Comparison of ENCODE assay signal across 1 cellular context in genomic region chr20:62487564-62488086, GRCh38.
A peak's percentile ranks its signal among the peaks of the same experiment; 100 is the strongest.
TF ChIP-seq lines count a peak whose summit lies in the region.

No MANE protein-coding gene starts in this region.

TF ChIP-seq in HepG2, 621 proteins besides CTCF, POLR2A, EP300 and RAD21 (continued from another document and continues in another):
- TF ChIP-seq SRY (CRISPR knock-in tag; IDR thresholded peaks at IDR 0.05), result no peak
- TF ChIP-seq, protein P1, sequence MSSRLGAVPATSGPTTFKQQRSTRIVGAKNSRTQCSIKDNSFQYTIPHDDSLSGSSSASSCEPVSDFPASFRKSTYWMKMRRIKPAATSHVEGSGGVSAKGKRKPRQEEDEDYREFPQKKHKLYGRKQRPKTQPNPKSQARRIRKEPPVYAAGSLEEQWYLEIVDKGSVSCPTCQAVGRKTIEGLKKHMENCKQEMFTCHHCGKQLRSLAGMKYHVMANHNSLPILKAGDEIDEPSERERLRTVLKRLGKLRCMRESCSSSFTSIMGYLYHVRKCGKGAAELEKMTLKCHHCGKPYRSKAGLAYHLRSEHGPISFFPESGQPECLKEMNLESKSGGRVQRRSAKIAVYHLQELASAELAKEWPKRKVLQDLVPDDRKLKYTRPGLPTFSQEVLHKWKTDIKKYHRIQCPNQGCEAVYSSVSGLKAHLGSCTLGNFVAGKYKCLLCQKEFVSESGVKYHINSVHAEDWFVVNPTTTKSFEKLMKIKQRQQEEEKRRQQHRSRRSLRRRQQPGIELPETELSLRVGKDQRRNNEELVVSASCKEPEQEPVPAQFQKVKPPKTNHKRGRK (CRISPR knock-in tag; IDR thresholded peaks at IDR 0.05), result no peak
- TF ChIP-seq CBX5 (CRISPR knock-in tag; IDR thresholded peaks at IDR 0.05; ENCODE audit: borderline replicate concordance), result no peak
- no peak for TF ChIP-seq ZNF724P (CRISPR knock-in tag; IDR thresholded peaks at IDR 0.05; ENCODE audit: borderline replicate concordance)
- TF ChIP-seq, protein P2, sequence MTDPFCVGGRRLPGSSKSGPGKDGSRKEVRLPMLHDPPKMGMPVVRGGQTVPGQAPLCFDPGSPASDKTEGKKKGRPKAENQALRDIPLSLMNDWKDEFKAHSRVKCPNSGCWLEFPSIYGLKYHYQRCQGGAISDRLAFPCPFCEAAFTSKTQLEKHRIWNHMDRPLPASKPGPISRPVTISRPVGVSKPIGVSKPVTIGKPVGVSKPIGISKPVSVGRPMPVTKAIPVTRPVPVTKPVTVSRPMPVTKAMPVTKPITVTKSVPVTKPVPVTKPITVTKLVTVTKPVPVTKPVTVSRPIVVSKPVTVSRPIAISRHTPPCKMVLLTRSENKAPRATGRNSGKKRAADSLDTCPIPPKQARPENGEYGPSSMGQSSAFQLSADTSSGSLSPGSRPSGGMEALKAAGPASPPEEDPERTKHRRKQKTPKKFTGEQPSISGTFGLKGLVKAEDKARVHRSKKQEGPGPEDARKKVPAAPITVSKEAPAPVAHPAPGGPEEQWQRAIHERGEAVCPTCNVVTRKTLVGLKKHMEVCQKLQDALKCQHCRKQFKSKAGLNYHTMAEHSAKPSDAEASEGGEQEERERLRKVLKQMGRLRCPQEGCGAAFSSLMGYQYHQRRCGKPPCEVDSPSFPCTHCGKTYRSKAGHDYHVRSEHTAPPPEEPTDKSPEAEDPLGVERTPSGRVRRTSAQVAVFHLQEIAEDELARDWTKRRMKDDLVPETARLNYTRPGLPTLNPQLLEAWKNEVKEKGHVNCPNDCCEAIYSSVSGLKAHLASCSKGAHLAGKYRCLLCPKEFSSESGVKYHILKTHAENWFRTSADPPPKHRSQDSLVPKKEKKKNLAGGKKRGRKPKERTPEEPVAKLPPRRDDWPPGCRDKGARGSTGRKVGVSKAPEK (CRISPR knock-in tag; IDR thresholded peaks at IDR 0.05; ENCODE audit: borderline replicate concordance), result no peak
- no peak for TF ChIP-seq MZF1 (CRISPR knock-in tag; IDR thresholded peaks at IDR 0.05; ENCODE audit: borderline replicate concordance)
- TF ChIP-seq TAF15 (IDR thresholded peaks at IDR 0.05; ENCODE audit: low read depth, low read length, poor library complexity, severe bottlenecking), result no peak
- TF ChIP-seq CAMTA2 (CRISPR knock-in tag; IDR thresholded peaks at IDR 0.05; ENCODE audit: borderline replicate concordance), result no peak
- TF ChIP-seq TP53 (CRISPR knock-in tag; conservative IDR thresholded peaks at IDR 0.05), result no peak
- TF ChIP-seq, protein P3, sequence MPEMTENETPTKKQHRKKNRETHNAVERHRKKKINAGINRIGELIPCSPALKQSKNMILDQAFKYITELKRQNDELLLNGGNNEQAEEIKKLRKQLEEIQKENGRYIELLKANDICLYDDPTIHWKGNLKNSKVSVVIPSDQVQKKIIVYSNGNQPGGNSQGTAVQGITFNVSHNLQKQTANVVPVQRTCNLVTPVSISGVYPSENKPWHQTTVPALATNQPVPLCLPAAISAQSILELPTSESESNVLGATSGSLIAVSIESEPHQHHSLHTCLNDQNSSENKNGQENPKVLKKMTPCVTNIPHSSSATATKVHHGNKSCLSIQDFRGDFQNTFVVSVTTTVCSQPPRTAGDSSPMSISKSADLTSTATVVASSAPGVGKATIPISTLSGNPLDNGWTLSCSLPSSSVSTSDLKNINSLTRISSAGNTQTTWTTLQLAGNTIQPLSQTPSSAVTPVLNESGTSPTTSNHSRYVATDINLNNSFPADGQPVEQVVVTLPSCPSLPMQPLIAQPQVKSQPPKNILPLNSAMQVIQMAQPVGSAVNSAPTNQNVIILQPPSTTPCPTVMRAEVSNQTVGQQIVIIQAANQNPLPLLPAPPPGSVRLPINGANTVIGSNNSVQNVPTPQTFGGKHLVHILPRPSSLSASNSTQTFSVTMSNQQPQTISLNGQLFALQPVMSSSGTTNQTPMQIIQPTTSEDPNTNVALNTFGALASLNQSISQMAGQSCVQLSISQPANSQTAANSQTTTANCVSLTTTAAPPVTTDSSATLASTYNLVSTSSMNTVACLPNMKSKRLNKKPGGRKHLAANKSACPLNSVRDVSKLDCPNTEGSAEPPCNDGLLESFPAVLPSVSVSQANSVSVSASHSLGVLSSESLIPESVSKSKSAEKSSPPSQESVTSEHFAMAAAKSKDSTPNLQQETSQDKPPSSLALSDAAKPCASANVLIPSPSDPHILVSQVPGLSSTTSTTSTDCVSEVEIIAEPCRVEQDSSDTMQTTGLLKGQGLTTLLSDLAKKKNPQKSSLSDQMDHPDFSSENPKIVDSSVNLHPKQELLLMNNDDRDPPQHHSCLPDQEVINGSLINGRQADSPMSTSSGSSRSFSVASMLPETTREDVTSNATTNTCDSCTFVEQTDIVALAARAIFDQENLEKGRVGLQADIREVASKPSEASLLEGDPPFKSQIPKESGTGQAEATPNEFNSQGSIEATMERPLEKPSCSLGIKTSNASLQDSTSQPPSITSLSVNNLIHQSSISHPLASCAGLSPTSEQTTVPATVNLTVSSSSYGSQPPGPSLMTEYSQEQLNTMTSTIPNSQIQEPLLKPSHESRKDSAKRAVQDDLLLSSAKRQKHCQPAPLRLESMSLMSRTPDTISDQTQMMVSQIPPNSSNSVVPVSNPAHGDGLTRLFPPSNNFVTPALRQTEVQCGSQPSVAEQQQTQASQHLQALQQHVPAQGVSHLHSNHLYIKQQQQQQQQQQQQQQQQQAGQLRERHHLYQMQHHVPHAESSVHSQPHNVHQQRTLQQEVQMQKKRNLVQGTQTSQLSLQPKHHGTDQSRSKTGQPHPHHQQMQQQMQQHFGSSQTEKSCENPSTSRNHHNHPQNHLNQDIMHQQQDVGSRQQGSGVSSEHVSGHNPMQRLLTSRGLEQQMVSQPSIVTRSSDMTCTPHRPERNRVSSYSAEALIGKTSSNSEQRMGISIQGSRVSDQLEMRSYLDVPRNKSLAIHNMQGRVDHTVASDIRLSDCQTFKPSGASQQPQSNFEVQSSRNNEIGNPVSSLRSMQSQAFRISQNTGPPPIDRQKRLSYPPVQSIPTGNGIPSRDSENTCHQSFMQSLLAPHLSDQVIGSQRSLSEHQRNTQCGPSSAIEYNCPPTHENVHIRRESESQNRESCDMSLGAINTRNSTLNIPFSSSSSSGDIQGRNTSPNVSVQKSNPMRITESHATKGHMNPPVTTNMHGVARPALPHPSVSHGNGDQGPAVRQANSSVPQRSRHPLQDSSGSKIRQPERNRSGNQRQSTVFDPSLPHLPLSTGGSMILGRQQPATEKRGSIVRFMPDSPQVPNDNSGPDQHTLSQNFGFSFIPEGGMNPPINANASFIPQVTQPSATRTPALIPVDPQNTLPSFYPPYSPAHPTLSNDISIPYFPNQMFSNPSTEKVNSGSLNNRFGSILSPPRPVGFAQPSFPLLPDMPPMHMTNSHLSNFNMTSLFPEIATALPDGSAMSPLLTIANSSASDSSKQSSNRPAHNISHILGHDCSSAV (CRISPR knock-in tag; IDR thresholded peaks at IDR 0.05; ENCODE audit: borderline replicate concordance), result no peak
- TF ChIP-seq ZNF543 (CRISPR knock-in tag; IDR thresholded peaks at IDR 0.05), result no peak
- no peak for TF ChIP-seq FOXM1 (CRISPR knock-in tag; IDR thresholded peaks at IDR 0.05)
- no peak for TF ChIP-seq NFIB (CRISPR knock-in tag; IDR thresholded peaks at IDR 0.05; ENCODE audit: borderline replicate concordance)
- TF ChIP-seq, protein P4, sequence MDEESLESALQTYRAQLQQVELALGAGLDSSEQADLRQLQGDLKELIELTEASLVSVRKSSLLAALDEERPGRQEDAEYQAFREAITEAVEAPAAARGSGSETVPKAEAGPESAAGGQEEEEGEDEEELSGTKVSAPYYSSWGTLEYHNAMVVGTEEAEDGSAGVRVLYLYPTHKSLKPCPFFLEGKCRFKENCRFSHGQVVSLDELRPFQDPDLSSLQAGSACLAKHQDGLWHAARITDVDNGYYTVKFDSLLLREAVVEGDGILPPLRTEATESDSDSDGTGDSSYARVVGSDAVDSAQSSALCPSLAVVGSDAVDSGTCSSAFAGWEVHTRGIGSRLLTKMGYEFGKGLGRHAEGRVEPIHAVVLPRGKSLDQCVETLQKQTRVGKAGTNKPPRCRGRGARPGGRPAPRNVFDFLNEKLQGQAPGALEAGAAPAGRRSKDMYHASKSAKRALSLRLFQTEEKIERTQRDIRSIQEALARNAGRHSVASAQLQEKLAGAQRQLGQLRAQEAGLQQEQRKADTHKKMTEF (CRISPR knock-in tag; IDR thresholded peaks at IDR 0.05), result no peak
- TF ChIP-seq SIN3A (IDR thresholded peaks at IDR 0.05; ENCODE audit: borderline replicate concordance, low read depth, low read length), result no peak
- no peak for TF ChIP-seq ZNF235 (CRISPR knock-in tag; IDR thresholded peaks at IDR 0.05; ENCODE audit: borderline replicate concordance)
- no peak for TF ChIP-seq PHF5A (CRISPR knock-in tag; IDR thresholded peaks at IDR 0.05; ENCODE audit: low read depth, unreplicated experiment)
- no peak for TF ChIP-seq MIER3 (CRISPR knock-in tag; IDR thresholded peaks at IDR 0.05; ENCODE audit: borderline replicate concordance)
- TF ChIP-seq ARNT2 (CRISPR knock-in tag; IDR thresholded peaks at IDR 0.05; ENCODE audit: low read depth), result no peak
- no peak for TF ChIP-seq MTF2 (CRISPR knock-in tag; IDR thresholded peaks at IDR 0.05; ENCODE audit: borderline replicate concordance)
- no peak for TF ChIP-seq ZNF24 (IDR thresholded peaks at IDR 0.05)
- TF ChIP-seq MXD3 (CRISPR knock-in tag; IDR thresholded peaks at IDR 0.05), result no peak
- no peak for TF ChIP-seq ELK4 (CRISPR knock-in tag; IDR thresholded peaks at IDR 0.05; ENCODE audit: borderline replicate concordance)
- TF ChIP-seq, protein P5, sequence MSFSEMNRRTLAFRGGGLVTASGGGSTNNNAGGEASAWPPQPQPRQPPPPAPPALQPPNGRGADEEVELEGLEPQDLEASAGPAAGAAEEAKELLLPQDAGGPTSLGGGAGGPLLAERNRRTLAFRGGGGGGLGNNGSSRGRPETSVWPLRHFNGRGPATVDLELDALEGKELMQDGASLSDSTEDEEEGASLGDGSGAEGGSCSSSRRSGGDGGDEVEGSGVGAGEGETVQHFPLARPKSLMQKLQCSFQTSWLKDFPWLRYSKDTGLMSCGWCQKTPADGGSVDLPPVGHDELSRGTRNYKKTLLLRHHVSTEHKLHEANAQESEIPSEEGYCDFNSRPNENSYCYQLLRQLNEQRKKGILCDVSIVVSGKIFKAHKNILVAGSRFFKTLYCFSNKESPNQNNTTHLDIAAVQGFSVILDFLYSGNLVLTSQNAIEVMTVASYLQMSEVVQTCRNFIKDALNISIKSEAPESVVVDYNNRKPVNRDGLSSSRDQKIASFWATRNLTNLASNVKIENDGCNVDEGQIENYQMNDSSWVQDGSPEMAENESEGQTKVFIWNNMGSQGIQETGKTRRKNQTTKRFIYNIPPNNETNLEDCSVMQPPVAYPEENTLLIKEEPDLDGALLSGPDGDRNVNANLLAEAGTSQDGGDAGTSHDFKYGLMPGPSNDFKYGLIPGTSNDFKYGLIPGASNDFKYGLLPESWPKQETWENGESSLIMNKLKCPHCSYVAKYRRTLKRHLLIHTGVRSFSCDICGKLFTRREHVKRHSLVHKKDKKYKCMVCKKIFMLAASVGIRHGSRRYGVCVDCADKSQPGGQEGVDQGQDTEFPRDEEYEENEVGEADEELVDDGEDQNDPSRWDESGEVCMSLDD (CRISPR knock-in tag; IDR thresholded peaks at IDR 0.05; ENCODE audit: borderline replicate concordance), result peak; percentile 69; the same call in 1 of the 2 replicates
- no peak for TF ChIP-seq MED13 (CRISPR knock-in tag; IDR thresholded peaks at IDR 0.05)
- TF ChIP-seq, protein P6, sequence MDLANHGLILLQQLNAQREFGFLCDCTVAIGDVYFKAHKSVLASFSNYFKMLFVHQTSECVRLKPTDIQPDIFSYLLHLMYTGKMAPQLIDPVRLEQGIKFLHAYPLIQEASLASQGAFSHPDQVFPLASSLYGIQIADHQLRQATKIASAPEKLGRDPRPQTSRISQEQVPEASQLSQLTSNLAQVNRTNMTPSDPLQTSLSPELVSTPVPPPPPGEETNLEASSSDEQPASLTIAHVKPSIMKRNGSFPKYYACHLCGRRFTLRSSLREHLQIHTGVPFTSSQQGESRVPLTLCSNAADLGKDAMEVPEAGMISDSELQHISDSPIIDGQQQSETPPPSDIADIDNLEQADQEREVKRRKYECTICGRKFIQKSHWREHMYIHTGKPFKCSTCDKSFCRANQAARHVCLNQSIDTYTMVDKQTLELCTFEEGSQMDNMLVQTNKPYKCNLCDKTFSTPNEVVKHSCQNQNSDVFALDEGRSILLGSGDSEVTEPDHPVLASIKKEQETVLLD (CRISPR knock-in tag; IDR thresholded peaks at IDR 0.05; ENCODE audit: low read depth), result no peak
- TF ChIP-seq NPAS2 (CRISPR knock-in tag; IDR thresholded peaks at IDR 0.05; ENCODE audit: borderline replicate concordance), result no peak
- TF ChIP-seq ZBTB20 (CRISPR knock-in tag; IDR thresholded peaks at IDR 0.05; ENCODE audit: borderline replicate concordance, low read depth), result no peak
- TF ChIP-seq ZMAT3 (CRISPR knock-in tag; conservative IDR thresholded peaks at IDR 0.05), result no peak
- no peak for TF ChIP-seq ZNF274 (CRISPR knock-in tag; IDR thresholded peaks at IDR 0.05)
- no peak for TF ChIP-seq ONECUT2 (CRISPR knock-in tag; IDR thresholded peaks at IDR 0.05)
- TF ChIP-seq, protein P7, sequence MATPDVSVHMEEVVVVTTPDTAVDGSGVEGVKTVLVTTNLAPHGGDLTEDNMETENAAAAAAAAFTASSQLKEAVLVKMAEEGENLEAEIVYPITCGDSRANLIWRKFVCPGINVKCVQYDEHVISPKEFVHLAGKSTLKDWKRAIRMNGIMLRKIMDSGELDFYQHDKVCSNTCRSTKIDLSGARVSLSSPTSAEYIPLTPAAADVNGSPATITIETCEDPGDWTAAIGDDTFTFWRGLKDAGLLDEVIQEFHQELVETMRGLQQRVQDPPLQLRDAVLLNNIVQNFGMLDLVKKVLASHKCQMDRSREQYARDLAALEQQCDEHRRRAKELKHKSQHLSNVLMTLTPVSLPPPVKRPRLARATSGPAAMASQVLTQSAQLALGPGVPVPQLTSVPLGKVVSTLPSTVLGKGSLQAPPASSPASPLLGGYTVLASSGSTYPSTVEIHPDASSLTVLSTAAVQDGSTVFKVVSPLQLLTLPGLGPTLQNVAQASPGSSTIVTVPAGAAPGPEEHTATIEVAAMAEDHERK (CRISPR knock-in tag; IDR thresholded peaks at IDR 0.05; ENCODE audit: low read depth), result no peak
- TF ChIP-seq GTF2F1 (IDR thresholded peaks at IDR 0.05; ENCODE audit: low read length), result no peak
- no peak for TF ChIP-seq TMF1 (CRISPR knock-in tag; IDR thresholded peaks at IDR 0.05; ENCODE audit: low read depth)
- no peak for TF ChIP-seq ZNF749 (CRISPR knock-in tag; IDR thresholded peaks at IDR 0.05; ENCODE audit: borderline replicate concordance)
- no peak for TF ChIP-seq ZNF329 (CRISPR knock-in tag; IDR thresholded peaks at IDR 0.05; ENCODE audit: low read depth)
- TF ChIP-seq ZFAT (CRISPR knock-in tag; conservative IDR thresholded peaks at IDR 0.05), result no peak
- TF ChIP-seq ZNF83 (CRISPR knock-in tag; IDR thresholded peaks at IDR 0.05; ENCODE audit: borderline replicate concordance), result no peak
- no peak for TF ChIP-seq ZNF678 (CRISPR knock-in tag; IDR thresholded peaks at IDR 0.05)
